ENCODE assay signal across 14 cellular contexts in genomic region chr2:190499976-190500588, GRCh38. TPM values are rescaled to one million over a fixed set of nuclear protein-coding genes. Genes with fewer than 3 reads are reported as not detected.
DNase-seq lines count a peak whose midpoint lies in the region; ATAC-seq, FAIRE-seq and TF ChIP-seq lines count a peak whose summit lies in the region.
"Had no signal": no experiment of that assay in that cellular context is flagged by ENCODE, and none has a peak within 500 bp of the region (broad histone marks: within the 10 kb centered on the region; RNA-seq: fewer than 3 reads in every experiment).

No MANE protein-coding gene starts in this region.

- POLR2A ChIA-PET in SK-N-SH (lab: Yijun Ruan, JAX), result no interaction called here

- H3K36me3 Mint-ChIP-seq in GM23338 (ENCODE audit: low read depth), result no peaks in the 10 kb centered on the region

- H3K23ac ChIP-seq in trophoblast cell (ENCODE audit: low read length), result no peak overlapping the region

- H3K4me1 ChIP-seq in GM23338 (ENCODE audit: insufficient read depth) (peaks cover 10% of the 10 kb centered on the region), kidney (ENCODE audit: control insufficient read depth in 1 of 2, insufficient read depth in 1 of 2, low read depth in 1 of 2, low read length in 2 of 2) (no peaks in the 10 kb centered on the region), trophoblast cell (ENCODE audit: control insufficient read depth in 1 of 2, insufficient read depth in 2 of 2, low read length in 2 of 2) (peaks cover 3 to 5% of the 10 kb centered on the region in 2 experiments), SK-N-SH (ENCODE audit: control insufficient read depth in 1 of 2, insufficient read depth in 2 of 2, low read depth in 1 of 2, low read length in 1 of 2) (no peaks in the 10 kb centered on the region; a peak in 2 of 4 replicates)
- H3K4me1 ChIP-seq: right atrium auricular region had no signal

- H3K4me1 Mint-ChIP-seq in GM23338, result peaks cover 17% of the 10 kb centered on the region; the same call in 2 of the 3 replicates

- no peaks in the 10 kb centered on the region for H3K27me3 ChIP-seq in GM23338 (ENCODE audit: insufficient read depth)
- no peaks in the 10 kb centered on the region for H3K27me3 ChIP-seq in trophoblast cell (ENCODE audit: insufficient read depth, low read length)
- H3K27me3 ChIP-seq in SK-N-SH (ENCODE audit: insufficient read depth), result no peaks in the 10 kb centered on the region
- H3K27me3 ChIP-seq: neutrophil, right atrium auricular region had no signal

- H3K4me3 ChIP-seq in GM23338 (no peak overlapping the region), kidney (ENCODE audit: low read length in 2 of 2) (no peak overlapping the region), trophoblast cell (ENCODE audit: low read depth, low read length) (no peak overlapping the region), SK-N-SH (ENCODE audit: low read depth in 2 of 2, low read length in 1 of 2) (no peak overlapping the region)
- H3K4me3 ChIP-seq: right atrium auricular region had no signal

- H2AFZ ChIP-seq in GM23338, result no peak overlapping the region
- peak overlapping the region; percentile 25 for H2AFZ ChIP-seq in trophoblast cell (ENCODE audit: insufficient read depth, low read length, poor library complexity)
- no peak overlapping the region for H2AFZ ChIP-seq in SK-N-SH (ENCODE audit: low read depth)

- peak overlapping the region; percentile 61; the same call in 1 of the 2 replicates for H3K27ac Mint-ChIP-seq in GM23338

- no peak for TF ChIP-seq CTCF in GM23338 (conservative IDR thresholded peaks at IDR 0.05; ENCODE audit: low read depth in 2 of 2)
- no peak for TF ChIP-seq CTCF in kidney (IDR thresholded peaks at IDR 0.05; ENCODE audit: borderline replicate concordance, extremely low read depth, insufficient read depth)
- TF ChIP-seq CTCF in SK-N-SH (IDR thresholded peaks at IDR 0.05), result no peak

- no peak overlapping the region for H3K4me3 Mint-ChIP-seq in GM23338
- H3K4me3 Mint-ChIP-seq: H9 had no signal

- H3K4ac ChIP-seq in trophoblast cell (ENCODE audit: low read depth, low read length), result peak overlapping the region; percentile 12

- H3K9me3 ChIP-seq in kidney (ENCODE audit: control insufficient read depth in 1 of 2, low read length in 2 of 2), result no peaks in the 10 kb centered on the region
- no peaks in the 10 kb centered on the region for H3K9me3 ChIP-seq in trophoblast cell (ENCODE audit: insufficient read depth, low read depth, low read length)
- no peaks in the 10 kb centered on the region for H3K9me3 ChIP-seq in SK-N-SH
- H3K9me3 ChIP-seq: neutrophil, right atrium auricular region had no signal

- H4K91ac ChIP-seq in trophoblast cell (ENCODE audit: low read depth, low read length), result peak overlapping the region; percentile 13

- peak overlapping the region; percentile 43 for H3K18ac ChIP-seq in trophoblast cell (ENCODE audit: low read length)

- peak overlapping the region; percentile 87 for H2AK5ac ChIP-seq in trophoblast cell (ENCODE audit: low read length)

- peak overlapping the region; percentile 85 for H4K12ac ChIP-seq in trophoblast cell (ENCODE audit: low read depth, low read length)

- H3K79me1 ChIP-seq in trophoblast cell (ENCODE audit: low read length), result peaks cover 3% of the 10 kb centered on the region

- peak overlapping the region; percentile 66 for H3K14ac ChIP-seq in trophoblast cell (ENCODE audit: low read length)

- DNase-seq in GM23338 (ENCODE audit: low spot score) (peak; percentile 31), kidney (peak; percentile 45), trophoblast cell (no peak), SK-N-SH (no peak), iPS-NIHi11 (ENCODE audit: low spot score) (no peak), COR-L47 (lab: John Stamatoyannopoulos, UW) (no peak)
- DNase-seq: activated CD4-positive, alpha-beta T cell treated with anti-CD3 and anti-CD28 coated beads for 1 hour; H9; NCI-H1930; NCI-H510A treated with DMSO at 0.1 percent for 48 hours had no signal

- peak overlapping the region; percentile 27 for H4K8ac ChIP-seq in trophoblast cell (ENCODE audit: low read depth, low read length)

- no peak overlapping the region for H3K9ac ChIP-seq in kidney (ENCODE audit: low read length in 2 of 2)
- no peak overlapping the region for H3K9ac ChIP-seq in trophoblast cell (ENCODE audit: low read length)
- no peak overlapping the region for H3K9ac ChIP-seq in SK-N-SH

- no peaks in the 10 kb centered on the region for H3K9me3 Mint-ChIP-seq in GM23338
- H3K9me3 Mint-ChIP-seq: H9 had no signal

- H4K20me1 ChIP-seq in GM23338 (replicated peaks; ENCODE audit: insufficient read depth) (no peaks in the 10 kb centered on the region), SK-N-SH (ENCODE audit: insufficient read depth) (no peaks in the 10 kb centered on the region)

- TF ChIP-seq RAD21 in SK-N-SH (IDR thresholded peaks at IDR 0.05; ENCODE audit: low read length), result no peak

- H3K27me3 Mint-ChIP-seq in GM23338 (ENCODE audit: insufficient read depth, low read depth, poor library complexity), result no peaks in the 10 kb centered on the region

- H3K36me3 ChIP-seq in GM23338 (ENCODE audit: insufficient read depth), result no peaks in the 10 kb centered on the region
- H3K36me3 ChIP-seq in kidney (ENCODE audit: control insufficient read depth in 1 of 2, insufficient read depth in 2 of 2, low read length in 2 of 2), result peaks cover 0 to 6% of the 10 kb centered on the region in 2 donors
- H3K36me3 ChIP-seq in trophoblast cell (ENCODE audit: control insufficient read depth in 1 of 2, insufficient read depth in 2 of 2, low read length in 2 of 2), result no peaks in the 10 kb centered on the region
- H3K36me3 ChIP-seq in SK-N-SH (replicated peaks in 1 of 2; ENCODE audit: control insufficient read depth in 1 of 2, insufficient read depth in 2 of 2, low read length in 1 of 2), result peaks cover 7 to 48% of the 10 kb centered on the region in 2 experiments
- H3K36me3 ChIP-seq: neutrophil had no signal

- WGBS in trophoblast cell (ENCODE audit: extremely low coverage, insufficient coverage, insufficient read length), result no CpG with 5 or more reads among the region's 9 CpGs
- 95% methylated on average over 9 of the region's 9 CpGs for WGBS in SK-N-SH (ENCODE audit: low lambda C conversion rate)

- peak overlapping the region; percentile 38 for H2BK120ac ChIP-seq in trophoblast cell (ENCODE audit: insufficient read depth, low read length, poor library complexity)

- no peak for TF ChIP-seq EP300 in SK-N-SH (IDR thresholded peaks at IDR 0.05; ENCODE audit: borderline replicate concordance in 1 of 2, low read depth in 1 of 2, low read length in 1 of 2)

- CTCF ChIA-PET in SK-N-SH (lab: Yijun Ruan, JAX), result no interaction called here

- no peak overlapping the region for H2BK12ac ChIP-seq in trophoblast cell (ENCODE audit: low read length)

- H3K79me2 ChIP-seq in GM23338 (replicated peaks; ENCODE audit: insufficient read depth) (no peaks in the 10 kb centered on the region), trophoblast cell (ENCODE audit: control insufficient read depth, insufficient read depth, low read length, poor library complexity) (no peaks in the 10 kb centered on the region), SK-N-SH (ENCODE audit: insufficient read depth) (no peaks in the 10 kb centered on the region)

- H3F3A ChIP-seq in GM23338 (replicated peaks; ENCODE audit: low read depth), result no peaks in the 10 kb centered on the region
- no peaks in the 10 kb centered on the region for H3F3A ChIP-seq in SK-N-SH (replicated peaks; ENCODE audit: insufficient read depth)

- no peak for FAIRE-seq in kidney (lab: Jason Lieb, UNC)
- FAIRE-seq: endothelial cell of umbilical vein had no signal

- no peaks in the 10 kb centered on the region for H3K9me2 ChIP-seq in GM23338 (ENCODE audit: insufficient read depth)
- H3K9me2 ChIP-seq in SK-N-SH, result no peaks in the 10 kb centered on the region

- H3K27ac ChIP-seq in GM23338 (ENCODE audit: low read depth) (no peak overlapping the region), angular gyrus (ENCODE audit: low read depth, low read length) (peak overlapping the region; percentile 4), kidney (ENCODE audit: low read depth in 2 of 2, low read length in 2 of 2) (no peak overlapping the region), trophoblast cell (ENCODE audit: low read depth, low read length) (no peak overlapping the region), SK-N-SH (ENCODE audit: low read depth in 2 of 2, low read length in 1 of 2) (no peak overlapping the region)
- H3K27ac ChIP-seq: neutrophil, right atrium auricular region had no signal

- H3K4me2 ChIP-seq in GM23338 (0 out of 2 replicates have a peak overlapping the region, but pooled peaks have one; percentile 3), trophoblast cell (ENCODE audit: low read length) (no peak overlapping the region), SK-N-SH (no peak overlapping the region)

- ATAC-seq in GM23338, result peak; percentile 92

- intact Hi-C loops in kidney (cut with DNase I), result no loop called here

- H2BK5ac ChIP-seq in trophoblast cell (ENCODE audit: low read depth, low read length, poor library complexity), result no peak overlapping the region

TF ChIP-seq in GM23338, 12 proteins besides CTCF, POLR2A, EP300 and RAD21 (continues in another document):
- TF ChIP-seq, protein P1, sequence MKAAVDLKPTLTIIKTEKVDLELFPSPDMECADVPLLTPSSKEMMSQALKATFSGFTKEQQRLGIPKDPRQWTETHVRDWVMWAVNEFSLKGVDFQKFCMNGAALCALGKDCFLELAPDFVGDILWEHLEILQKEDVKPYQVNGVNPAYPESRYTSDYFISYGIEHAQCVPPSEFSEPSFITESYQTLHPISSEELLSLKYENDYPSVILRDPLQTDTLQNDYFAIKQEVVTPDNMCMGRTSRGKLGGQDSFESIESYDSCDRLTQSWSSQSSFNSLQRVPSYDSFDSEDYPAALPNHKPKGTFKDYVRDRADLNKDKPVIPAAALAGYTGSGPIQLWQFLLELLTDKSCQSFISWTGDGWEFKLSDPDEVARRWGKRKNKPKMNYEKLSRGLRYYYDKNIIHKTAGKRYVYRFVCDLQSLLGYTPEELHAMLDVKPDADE (IDR thresholded peaks at IDR 0.05), result no peak

TF ChIP-seq in SK-N-SH, 30 proteins besides CTCF, POLR2A, EP300 and RAD21 (continues in another document):
- TF ChIP-seq MXI1 (IDR thresholded peaks at IDR 0.05; ENCODE audit: low read depth, low read length) (no peak), ELF1 (IDR thresholded peaks at IDR 0.05) (no peak)

RNA-seq across cellular contexts. Expression of gene NEMP2, which starts 34.4 kb away (rescaled TPM):
- total RNA-seq in GM23338 (2014; rRNA removed; shearing (Covaris generic)), result 4.0 and 7.0 TPM in 2 replicates
- polyA plus RNA-seq in GM23338 (2016; fragmentation: Nextera tagmentation; extraction: Ambion mirVana), result 0.99 and 1.2 TPM in 2 replicates
- total RNA-seq in kidney, result 5.2 TPM
- 2.3 TPM for polyA plus RNA-seq in kidney (ENCODE audit: insufficient read depth, low read depth, low replicate concordance)
- polyA plus RNA-seq in trophoblast cell (2013), result 2.7 and 3.3 TPM in 2 replicates
- polyA plus RNA-seq in SK-N-SH (2012; rRNA removed), result 1.8 and 2.0 TPM in 2 replicates
- polyA plus RNA-seq in SK-N-SH (2012; cell fraction: cytosol; rRNA removed), result 1.8 and 3.0 TPM in 2 replicates
- polyA plus RNA-seq in SK-N-SH (2012; cell fraction: nucleus; rRNA removed), result 0.39 and 0.77 TPM in 2 replicates

Comparison
In these comparisons a context has a peak if more than half of its experiments do, and no peak if none do; other contexts are left out.
1. DNase-seq: peak in GM23338 (single experiment) and kidney (single experiment); none in trophoblast cell (0 of 2), SK-N-SH (single experiment), iPS-NIHi11 (single experiment) and COR-L47 (single experiment).